Comparison of ENCODE assay signal across 19 cellular contexts in the genomic region with DNA sequence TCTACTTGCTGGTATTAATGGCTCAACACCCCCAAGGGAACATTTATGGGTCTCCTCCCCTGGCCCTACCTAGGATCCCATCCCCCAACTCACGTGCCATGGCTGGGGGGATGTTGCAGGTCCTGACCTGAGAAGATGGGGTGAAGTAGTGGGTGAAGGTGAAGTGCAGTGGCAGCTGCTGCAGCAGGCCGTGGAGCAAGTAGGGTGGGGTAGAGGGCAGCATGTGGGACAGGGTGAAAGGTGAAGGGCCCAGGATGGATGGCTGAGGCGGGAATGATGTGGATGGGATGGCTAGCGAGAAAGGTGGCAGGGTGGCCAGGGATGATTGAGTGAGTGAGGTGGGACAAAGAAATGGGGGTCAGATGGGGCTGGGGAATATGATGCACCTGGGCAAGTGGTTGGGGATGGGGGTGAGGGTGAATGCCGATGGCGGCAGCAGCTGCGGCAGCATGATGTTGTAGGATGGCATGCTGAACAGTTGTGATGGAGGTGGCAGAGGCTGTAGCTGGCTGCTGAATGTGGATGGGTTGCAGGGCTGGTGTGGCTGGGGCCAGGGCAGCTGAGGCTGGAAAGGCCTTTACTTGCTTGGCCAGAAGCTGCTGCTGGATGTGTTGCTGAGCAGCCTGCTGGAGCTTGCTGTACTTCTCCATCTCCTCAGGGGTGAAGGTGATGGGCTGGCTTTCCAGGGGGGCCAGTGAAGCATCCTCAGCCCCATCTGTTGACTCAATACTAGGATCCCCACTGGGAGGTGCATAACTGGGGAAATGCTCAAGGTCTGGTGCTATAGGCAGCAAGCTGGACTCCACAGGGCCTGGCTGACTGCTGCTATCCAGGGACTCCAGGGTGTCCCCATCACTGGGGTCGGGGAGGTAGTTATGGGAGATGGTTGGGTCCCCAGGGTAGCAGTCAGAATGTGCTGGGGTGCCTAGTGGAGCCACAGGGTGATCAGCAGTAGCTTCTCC.
"Had no signal": no experiment of that assay in that cellular context is flagged by ENCODE, and none has a peak within 500 bp of the region (broad histone marks: within the 10 kb centered on the region; RNA-seq: fewer than 3 reads in every experiment).

No MANE protein-coding gene starts in this region.

- H3K36me3 ChIP-seq: breast epithelium, uterus had no signal

- H3K4me1 Mint-ChIP-seq: neural progenitor cell had no signal

- H3K27ac ChIP-seq: breast epithelium, esophagus squamous epithelium, foreskin keratinocyte, heart left ventricle, neural progenitor cell, pancreas, stomach, thoracic aorta, uterus had no signal

- H3K27me3 ChIP-seq: breast epithelium, esophagus squamous epithelium, foreskin keratinocyte, heart left ventricle, neural progenitor cell, pancreas, stomach, uterus had no signal

- H3K9ac ChIP-seq: neural progenitor cell had no signal

- H3K27ac Mint-ChIP-seq: activated naive CD8-positive, alpha-beta T cell treated with anti-CD3 and anti-CD28 coated beads, Interleukin-2, amount 10 ng/mL, durations not matched to agents 7 days and 5 days had no signal

- H3K4me3 Mint-ChIP-seq: activated naive CD8-positive, alpha-beta T cell treated with anti-CD3 and anti-CD28 coated beads, Interleukin-2, amount 10 ng/mL, durations not matched to agents 7 days and 5 days; neural progenitor cell had no signal

- H3K4me3 ChIP-seq: breast epithelium, esophagus squamous epithelium, heart left ventricle, neural progenitor cell, pancreas, stomach, thoracic aorta, uterus had no signal

- DNase-seq: activated CD4-positive, alpha-beta T cell treated with anti-CD3 and anti-CD28 coated beads for 4 hours; activated effector memory CD4-positive, alpha-beta T cell treated with Interleukin-2 at 50 U/mL for 16 hours; activated naive CD8-positive, alpha-beta T cell treated with anti-CD3 and anti-CD28 coated beads, Interleukin-2, amount 10 ng/mL, durations not matched to agents 7 days and 5 days; activated T-cell treated with anti-CD3 and anti-CD28 coated beads, Interleukin-2, amount 50 U/mL, for 1 hour; esophagus squamous epithelium; foreskin keratinocyte; heart left ventricle; islet precursor cell; mesendoderm; pancreas; stimulated activated CD4-positive, alpha-beta T cell treated with anti-CD3 and anti-CD28 coated beads, Interleukin-4, amount 100 ng/mL, for 1 hour; stimulated activated CD8-positive, alpha-beta memory T cell treated with anti-CD3 and anti-CD28 coated beads, Interleukin-4, amount 100 ng/mL, for 48 hours; stomach; T-helper 1 cell; uterus had no signal

- H3K4me2 ChIP-seq: neural progenitor cell had no signal

- H3K4me1 ChIP-seq: breast epithelium, esophagus squamous epithelium, foreskin keratinocyte, neural progenitor cell, pancreas, uterus had no signal

- H3K9me3 Mint-ChIP-seq: activated naive CD8-positive, alpha-beta T cell treated with anti-CD3 and anti-CD28 coated beads, Interleukin-2, amount 10 ng/mL, durations not matched to agents 7 days and 5 days; neural progenitor cell had no signal

- ATAC-seq: foreskin keratinocyte, left lobe of liver, pancreas had no signal

- H3K9me3 ChIP-seq: breast epithelium, esophagus squamous epithelium, heart left ventricle, pancreas, stomach, thoracic aorta, uterus had no signal

- H3K27me3 Mint-ChIP-seq: activated naive CD8-positive, alpha-beta T cell treated with anti-CD3 and anti-CD28 coated beads, Interleukin-2, amount 10 ng/mL, durations not matched to agents 7 days and 5 days had no signal
